ENCODE assay signal across 28 cellular contexts in the genomic region with DNA sequence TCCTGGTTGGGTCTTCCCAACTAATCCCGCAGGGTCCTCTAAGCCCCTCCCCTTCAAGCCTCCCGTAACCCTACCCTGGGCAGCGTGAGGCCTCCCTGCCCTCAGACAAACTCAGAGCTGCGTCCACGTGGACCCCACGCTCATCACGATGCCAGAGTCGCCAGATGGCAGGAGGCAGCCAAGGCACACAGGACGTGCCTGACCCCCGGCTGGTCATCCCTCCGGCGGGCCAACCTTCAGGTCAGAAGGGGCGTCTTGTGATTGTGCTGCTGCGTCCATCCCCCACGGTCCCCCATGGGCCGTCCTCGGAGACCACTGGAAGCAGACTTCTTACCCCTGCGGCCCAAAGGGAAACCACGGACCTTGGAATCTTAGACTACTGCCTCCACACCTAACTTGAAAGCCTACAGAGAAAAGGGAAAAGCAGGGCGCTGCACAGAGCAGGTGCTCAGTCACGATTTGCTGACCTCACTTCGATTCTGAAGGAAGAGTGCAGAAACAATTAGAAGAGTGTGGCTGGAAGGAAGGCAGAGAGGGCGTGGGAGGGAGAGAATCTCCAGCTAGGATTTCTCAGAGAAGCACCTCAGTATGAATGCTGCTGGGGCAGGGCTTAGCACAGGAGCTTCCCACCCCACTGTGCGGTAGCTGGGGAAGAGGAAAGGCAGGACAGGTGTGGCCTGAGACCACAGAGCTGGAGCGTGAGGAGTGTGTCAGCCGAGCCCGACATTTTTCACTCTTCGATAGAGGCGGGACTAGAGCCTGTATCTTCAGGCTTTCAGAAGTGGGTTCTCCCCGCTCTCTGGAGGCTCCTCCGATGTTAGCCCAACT.
DNase-seq lines count a peak whose midpoint lies in the region; ATAC-seq, FAIRE-seq and TF ChIP-seq lines count a peak whose summit lies in the region.
"Had no signal": no experiment of that assay in that cellular context is flagged by ENCODE, and none has a peak within 500 bp of the region (broad histone marks: within the 10 kb centered on the region; RNA-seq: fewer than 3 reads in every experiment).

No MANE protein-coding gene starts in this region.

- H3K56ac ChIP-seq in H1 (replicated peaks; ENCODE audit: insufficient read length, low read depth, low read length): no peak overlapping the region

- H3K36me3 Mint-ChIP-seq in T-helper 17 cell (ENCODE audit: low read depth) (peaks cover 2% of the 10 kb centered on the region), neural progenitor cell (peaks cover 7% of the 10 kb centered on the region), immature natural killer cell (peaks cover 0 to 5% (median 0%) of the 10 kb centered on the region in 3 donors)
- H3K36me3 Mint-ChIP-seq: activated CD4-positive, alpha-beta memory T cell treated with anti-CD3 and anti-CD28 coated beads for 36 hours; activated naive CD4-positive, alpha-beta T cell treated with anti-CD3 and anti-CD28 coated beads, Interleukin-2, amount 10 ng/mL, durations not matched to agents 7 days and 5 days had no signal

- no peaks in the 10 kb centered on the region for H3K79me2 ChIP-seq in H1 (ENCODE audit: control insufficient read depth in 1 of 2, insufficient read depth in 2 of 2, low read length in 2 of 2)
- H3K79me2 ChIP-seq in neural progenitor cell (ENCODE audit: low read depth): no peaks in the 10 kb centered on the region

- H3K36me3 ChIP-seq in H1 (ENCODE audit: control insufficient read depth in 2 of 4, insufficient read depth in 4 of 4, low read length in 3 of 4): no peaks in the 10 kb centered on the region
- H3K36me3 ChIP-seq in neural progenitor cell: no peaks in the 10 kb centered on the region
- no peaks in the 10 kb centered on the region for H3K36me3 ChIP-seq in tibial artery
- H3K36me3 ChIP-seq: colonic mucosa, right lobe of liver had no signal

- TF ChIP-seq POLR2A in H1 (IDR thresholded peaks at IDR 0.05; ENCODE audit: control extremely low read depth in 1 of 2, low read depth in 2 of 2, low read length in 2 of 2): no peak

- H3K27ac ChIP-seq in H1 (ENCODE audit: low read depth, low read length) (no peak overlapping the region), neural progenitor cell (no peak overlapping the region), tibial artery (peak overlapping the region; percentile 89 to 92)
- H3K27ac ChIP-seq: colonic mucosa had no signal

- H2BK12ac ChIP-seq in H1 (ENCODE audit: low read depth, low read length): no peak overlapping the region

- H3K9me3 ChIP-seq in T-helper 17 cell (ENCODE audit: control insufficient read depth, low read length, poor library complexity, severe bottlenecking): no peaks in the 10 kb centered on the region
- peaks cover 0 to 5% of the 10 kb centered on the region in 2 experiments; a peak in 1 of 4 replicates for H3K9me3 ChIP-seq in H1 (ENCODE audit: insufficient read depth in 2 of 2, low read depth in 1 of 2, low read length in 1 of 2)
- H3K9me3 ChIP-seq in neural progenitor cell (ENCODE audit: low read depth): no peaks in the 10 kb centered on the region
- no peaks in the 10 kb centered on the region for H3K9me3 ChIP-seq in tibial artery
- H3K9me3 ChIP-seq: colonic mucosa, right lobe of liver had no signal

- no peak overlapping the region for H3K4me2 ChIP-seq in H1 (ENCODE audit: insufficient read depth in 1 of 2, low read depth in 2 of 2, low read length in 2 of 2)
- no peak overlapping the region for H3K4me2 ChIP-seq in neural progenitor cell

- peak overlapping the region; percentile 59; the same call in 1 of the 2 replicates for H4K8ac ChIP-seq in H1 (ENCODE audit: extremely low read depth, insufficient read depth, low read length)

- no peak for FAIRE-seq in H1 (lab: Jason Lieb, UNC)
- FAIRE-seq: GM12878, urothelium cell line had no signal

- POLR2A ChIA-PET in H1 (lab: Charles Lee; ENCODE audit: partially characterized antibody): interaction anchor here (1.7 kb wide), 1 partner anchor 23 kb away, joined by 4 read pairs; no protein-coding TSS in a partner anchor

- no peak overlapping the region for H2AFZ ChIP-seq in H1 (ENCODE audit: low read length)
- no peak overlapping the region for H2AFZ ChIP-seq in neural progenitor cell (replicated peaks)

- peaks cover 0 to 5% (median 1%) of the 10 kb centered on the region in 4 experiments; a peak in 5 of 7 replicates for H3K27me3 ChIP-seq in H1 (replicated peaks in 1 of 4; ENCODE audit: control insufficient read depth in 3 of 4, extremely low read depth in 1 of 4, insufficient read depth in 3 of 4, low read length in 3 of 4)
- H3K27me3 ChIP-seq in neural progenitor cell: no peaks in the 10 kb centered on the region
- H3K27me3 ChIP-seq in tibial artery: no peaks in the 10 kb centered on the region
- H3K27me3 ChIP-seq: colonic mucosa, right lobe of liver had no signal

- H3F3A ChIP-seq in neural progenitor cell (ENCODE audit: low read depth): peaks cover 19% of the 10 kb centered on the region

- intact Hi-C loops in tibial artery (cut with DNase I; ENCODE audit: low total_unique reads): no loop called here

- DNase-seq in T-helper 17 cell: no peak
- no peak for DNase-seq in H1 (ENCODE audit: low read depth in 1 of 2, low spot score in 2 of 2)
- DNase-seq in neural progenitor cell (ENCODE audit: low spot score): no peak
- no peak for DNase-seq in tibial artery
- DNase-seq in immature natural killer cell: no peak
- DNase-seq: activated CD4-positive, alpha-beta memory T cell treated with anti-CD3 and anti-CD28 coated beads for 36 hours; activated CD4-positive, alpha-beta T cell treated with anti-CD3 and anti-CD28 coated beads for 1 hour; activated CD8-positive, alpha-beta memory T cell treated with anti-CD3 and anti-CD28 coated beads, Interleukin-2, amount 50 U/mL, for 4 hours; activated naive CD4-positive, alpha-beta T cell treated with anti-CD3 and anti-CD28 coated beads, Interleukin-2, amount 10 ng/mL, durations not matched to agents 7 days and 5 days; amniotic stem cell; colonic mucosa; DMS 273 treated with DMSO at 0.1 percent for 48 hours; effector memory CD4-positive, alpha-beta T cell; MM.1S; NCI-H2081; NCI-H2227 treated with DMSO at 0.1 percent for 48 hours; NCI-H69; stimulated activated CD4-positive, alpha-beta T cell treated with anti-CD3 and anti-CD28 coated beads, Interleukin-4, amount 100 ng/mL, for 1 hour had no signal

- peaks cover 14% of the 10 kb centered on the region for H3K9me3 Mint-ChIP-seq in neural progenitor cell
- H3K9me3 Mint-ChIP-seq in immature natural killer cell: peaks cover 0 to 1% (median 0%) of the 10 kb centered on the region in 6 donors

- TF ChIP-seq RAD21 in H1 (IDR thresholded peaks at IDR 0.05 in 1 of 2, conservative IDR thresholded peaks at IDR 0.05 in 1 of 2; ENCODE audit: low read depth in 2 of 2, low read length in 2 of 2): no peak

- H3K4me1 Mint-ChIP-seq in T-helper 17 cell (no peaks in the 10 kb centered on the region), neural progenitor cell (peaks cover 37% of the 10 kb centered on the region), immature natural killer cell (peaks cover 0 to under 1% of the 10 kb centered on the region in 2 donors)
- H3K4me1 Mint-ChIP-seq: activated naive CD4-positive, alpha-beta T cell treated with anti-CD3 and anti-CD28 coated beads, Interleukin-2, amount 10 ng/mL, durations not matched to agents 7 days and 5 days; memory B cell had no signal

- H3K27ac Mint-ChIP-seq in T-helper 17 cell (peak overlapping the region; percentile 6), neural progenitor cell (peak overlapping the region; percentile 40), immature natural killer cell (peak overlapping the region in 1 of 6 donors; percentile 14)
- H3K27ac Mint-ChIP-seq: activated CD4-positive, alpha-beta memory T cell treated with anti-CD3 and anti-CD28 coated beads for 36 hours; activated naive CD4-positive, alpha-beta T cell treated with anti-CD3 and anti-CD28 coated beads, Interleukin-2, amount 10 ng/mL, durations not matched to agents 7 days and 5 days; activated T-helper 1 cell treated with anti-CD3 and anti-CD28 coated beads, Interleukin-12 subunit alpha, Interleukin-12 subunit beta, Interleukin-2, Interleukin-4 antibody, amounts not matched to agents 30 ng/mL and 10 ng/mL and 1 ng/mL, durations not matched to agents 14 hours and 24 hours and 36 hours; memory B cell; progenitor cell of endocrine pancreas had no signal

- no peak overlapping the region for H3K23ac ChIP-seq in H1 (ENCODE audit: insufficient read length)

- no peak overlapping the region for H2BK5ac ChIP-seq in H1 (ENCODE audit: low read depth, low read length)

- TF ChIP-seq CTCF in H1 (IDR thresholded peaks at IDR 0.05; ENCODE audit: control extremely low read depth in 1 of 3, insufficient read depth in 1 of 3, low read depth in 1 of 3, low read length in 3 of 3): no peak
- TF ChIP-seq CTCF in neural progenitor cell (IDR thresholded peaks at IDR 0.05): no peak
- no peak for TF ChIP-seq CTCF in tibial artery (IDR thresholded peaks at IDR 0.05)

- H3K9ac ChIP-seq in H1 (replicated peaks in 1 of 4; ENCODE audit: extremely low read depth in 1 of 4, low read depth in 3 of 4, low read length in 3 of 4) (no peak overlapping the region), neural progenitor cell (no peak overlapping the region)

- H4K20me1 ChIP-seq in H1 (replicated peaks in 1 of 2; ENCODE audit: control insufficient read depth in 1 of 2, insufficient read depth in 2 of 2, low read length in 2 of 2) (no peaks in the 10 kb centered on the region), neural progenitor cell (ENCODE audit: low read depth) (no peaks in the 10 kb centered on the region)

- no peaks in the 10 kb centered on the region for H3K79me1 ChIP-seq in H1 (ENCODE audit: low read depth, low read length)

- H3K4me1 ChIP-seq in H1 (replicated peaks in 1 of 4; ENCODE audit: control insufficient read depth in 3 of 4, insufficient read depth in 4 of 4, low read length in 3 of 4): peaks cover 3 to 12% (median 9%) of the 10 kb centered on the region in 4 experiments; a peak in 5 of 7 replicates
- peaks cover 26% of the 10 kb centered on the region for H3K4me1 ChIP-seq in neural progenitor cell
- peaks cover 0 to 29% (median 26%) of the 10 kb centered on the region in 4 donors for H3K4me1 ChIP-seq in tibial artery
- H3K4me1 ChIP-seq: colonic mucosa had no signal

- H2BK20ac ChIP-seq in H1 (ENCODE audit: low read length): no peak overlapping the region

- H3K4me3 Mint-ChIP-seq in T-helper 17 cell: no peak overlapping the region
- H3K4me3 Mint-ChIP-seq in neural progenitor cell: no peak overlapping the region
- H3K4me3 Mint-ChIP-seq in immature natural killer cell: no peak overlapping the region
- H3K4me3 Mint-ChIP-seq: activated CD4-positive, alpha-beta memory T cell treated with anti-CD3 and anti-CD28 coated beads for 36 hours; activated naive CD4-positive, alpha-beta T cell treated with anti-CD3 and anti-CD28 coated beads, Interleukin-2, amount 10 ng/mL, durations not matched to agents 7 days and 5 days; activated T-helper 1 cell treated with anti-CD3 and anti-CD28 coated beads, Interleukin-12 subunit alpha, Interleukin-12 subunit beta, Interleukin-2, Interleukin-4 antibody, amounts not matched to agents 30 ng/mL and 10 ng/mL and 1 ng/mL, durations not matched to agents 14 hours and 24 hours and 36 hours; memory B cell had no signal

- H3K27me3 Mint-ChIP-seq in T-helper 17 cell (peaks cover 23% of the 10 kb centered on the region), neural progenitor cell (ENCODE audit: insufficient read depth, low read depth) (peaks cover 16% of the 10 kb centered on the region), immature natural killer cell (ENCODE audit: low read depth in 3 of 3) (peaks cover 2 to 9% (median 4%) of the 10 kb centered on the region in 3 donors)

- WGBS in H1 (ENCODE audit: extremely low coverage in 1 of 2, insufficient coverage in 1 of 2, insufficient read length in 1 of 2, insufficient replicate concordance in 2 of 2, low coverage in 1 of 2, low lambda C conversion rate in 2 of 2, missing lambda C conversion rate in 1 of 2), 2 experiments: 86% methylated on average over 30 of the region's 31 CpGs; no CpG with 5 or more reads in 1 of the 2 experiments

- no peak overlapping the region for H3K18ac ChIP-seq in H1 (ENCODE audit: extremely low read depth, low read length)

- H3K14ac ChIP-seq in H1 (ENCODE audit: insufficient read length): no peak overlapping the region

- H2AK5ac ChIP-seq in H1 (ENCODE audit: low read depth, low read length): no peak overlapping the region

- no peak overlapping the region for H2BK120ac ChIP-seq in H1 (replicated peaks; ENCODE audit: low read depth, low read length)

- 0 out of 2 replicates have a peak overlapping the region, but pooled peaks have one; percentile 46 for H2BK15ac ChIP-seq in H1 (ENCODE audit: low read length)

- H3K4me3 ChIP-seq in H1 (ENCODE audit: extremely low read depth in 1 of 4, insufficient read depth in 2 of 4, low read depth in 3 of 4, low read length in 4 of 4) (no peak overlapping the region), neural progenitor cell (no peak overlapping the region), tibial artery (no peak overlapping the region)
- H3K4me3 ChIP-seq: colonic mucosa, GM12878 had no signal

- H3K4ac ChIP-seq in H1 (replicated peaks; ENCODE audit: insufficient read length, low read depth, low read length): no peak overlapping the region

- no peak for TF ChIP-seq EP300 in H1 (IDR thresholded peaks at IDR 0.05; ENCODE audit: borderline replicate concordance in 1 of 2, low read depth in 2 of 2, low read length in 2 of 2)

- H4K5ac ChIP-seq in H1 (ENCODE audit: insufficient read length, low read depth, low read length): no peak overlapping the region

- no peaks in the 10 kb centered on the region for H3K23me2 ChIP-seq in H1 (ENCODE audit: low read depth, low read length)

- no peak overlapping the region for H4K91ac ChIP-seq in H1 (replicated peaks; ENCODE audit: insufficient read length, low read length)

- CTCF ChIA-PET in H1 (lab: Charles Lee; ENCODE audit: partially characterized antibody): interaction anchor here (1.0 to 1.4 kb wide), 4 partner anchors 22 to 170 kb away, joined by 3 to 6 read pairs (median 4); no protein-coding TSS in a partner anchor

- ATAC-seq in T-helper 17 cell (no peak), GM21526 (IDR thresholded peaks at IDR 0.05; ENCODE audit: low FRiP score, unreplicated experiment) (no peak), GM21423 (IDR thresholded peaks at IDR 0.05; ENCODE audit: unreplicated experiment) (no peak)
- ATAC-seq: GM12878, HCT116, Panc1 had no signal

Comparison
In these comparisons a context has a peak if more than half of its experiments do, and no peak if none do; other contexts are left out.
1. H3K27ac ChIP-seq: peak in tibial artery (2 of 2); none in H1 (single experiment) and neural progenitor cell (single experiment).